ENCODE assay signal across 30 cellular contexts in genomic region chr13:45542391-45542790, GRCh38.
"Had no signal": no experiment of that assay in that cellular context is flagged by ENCODE, and none has a peak within 500 bp of the region (broad histone marks: within the 10 kb centered on the region; RNA-seq: fewer than 3 reads in every experiment).

No MANE protein-coding gene starts in this region.

- H3K4me1 Mint-ChIP-seq: central memory CD8-positive, alpha-beta T cell had no signal

- H3K36me3 Mint-ChIP-seq: activated naive CD8-positive, alpha-beta T cell had no signal

- H3K9me3 Mint-ChIP-seq: activated B cell treated with CpG ODN at 0.5 μM for 24 hours; activated CD4-positive, alpha-beta memory T cell treated with anti-CD3 and anti-CD28 coated beads, Interleukin-2, amount 10 ng/mL, durations not matched to agents 7 days and 5 days; activated T-cell treated with anti-CD3 and anti-CD28 coated beads, Interleukin-2, amount 50 U/mL, for 4 hours; activated T-helper 17 cell treated with anti-CD3 and anti-CD28 coated beads, Interleukin-2, amount 50 U/mL, for 72 hours; central memory CD8-positive, alpha-beta T cell; effector memory CD8-positive, alpha-beta T cell; T-helper 2 cell treated with Interferon-gamma antibody and Interleukin-4, amounts not matched to agents 5 μg/mL and 100 μg/mL, for 36 hours had no signal

- H3K27me3 Mint-ChIP-seq: activated B cell treated with CpG ODN at 0.5 μM for 24 hours; activated CD4-positive, alpha-beta memory T cell treated with anti-CD3 and anti-CD28 coated beads, Interleukin-2, amount 10 ng/mL, durations not matched to agents 7 days and 5 days; activated naive CD8-positive, alpha-beta T cell; activated T-helper 17 cell treated with anti-CD3 and anti-CD28 coated beads, Interleukin-2, amount 50 U/mL, for 72 hours; central memory CD8-positive, alpha-beta T cell; effector memory CD8-positive, alpha-beta T cell had no signal

- H3K36me3 ChIP-seq: brain microvascular endothelial cell, esophagus squamous epithelium, gastroesophageal sphincter, WERI-Rb-1 had no signal

- ATAC-seq: activated CD4-positive, CD25-positive, alpha-beta regulatory T cell treated with anti-CD3 and anti-CD28 coated beads, Interleukin-2, amount 50 U/mL, for 24 hours; activated T-cell treated with anti-CD3 and anti-CD28 coated beads, Interleukin-2, amount 50 U/mL, for 4 hours; activated T-helper 17 cell treated with anti-CD3 and anti-CD28 coated beads, Interleukin-2, amount 50 U/mL, for 72 hours; effector memory CD8-positive, alpha-beta T cell; gastroesophageal sphincter; T-helper 17 cell had no signal

- H3K4me3 Mint-ChIP-seq: activated B cell treated with CpG ODN at 0.5 μM for 24 hours; activated CD4-positive, alpha-beta memory T cell treated with anti-CD3 and anti-CD28 coated beads, Interleukin-2, amount 10 ng/mL, durations not matched to agents 7 days and 5 days; activated naive CD8-positive, alpha-beta T cell; activated T-cell treated with anti-CD3 and anti-CD28 coated beads, Interleukin-2, amount 50 U/mL, for 4 hours; activated T-helper 17 cell treated with anti-CD3 and anti-CD28 coated beads, Interleukin-2, amount 50 U/mL, for 72 hours; central memory CD8-positive, alpha-beta T cell; effector memory CD8-positive, alpha-beta T cell; T-helper 17 cell; T-helper 2 cell treated with Interferon-gamma antibody and Interleukin-4, amounts not matched to agents 5 μg/mL and 100 μg/mL, for 36 hours had no signal

- DNase-seq: activated B cell treated with CpG ODN at 0.5 μM for 24 hours; activated CD4-positive, alpha-beta memory T cell treated with anti-CD3 and anti-CD28 coated beads, Interleukin-2, amount 10 ng/mL, durations not matched to agents 7 days and 5 days; activated CD4-positive, alpha-beta T cell treated with anti-CD3 and anti-CD28 coated beads for 48 hours; activated CD8-positive, alpha-beta memory T cell treated with anti-CD3 and anti-CD28 coated beads for 24 hours; activated effector memory CD4-positive, alpha-beta T cell treated with Interleukin-2 at 50 U/mL for 16 hours; activated gamma-delta T cell treated with Interleukin-2 at 50 U/mL for 16 hours; activated naive CD4-positive, alpha-beta T cell treated with anti-CD3 and anti-CD28 coated beads, Interleukin-2, amount 50 U/mL, for 16 hours; activated naive CD4-positive, alpha-beta T cell treated with Interleukin-2 at 50 U/mL for 16 hours; activated T-cell treated with anti-CD3 and anti-CD28 coated beads, Interleukin-2, amount 50 U/mL, for 4 hours; amniotic stem cell; anterior cingulate cortex; brain microvascular endothelial cell; cortex of kidney; dermis blood vessel endothelial cell; effector CD4-positive, alpha-beta T cell; effector memory CD8-positive, alpha-beta T cell; erythroblast; esophagus squamous epithelium; foreskin melanocyte; head of caudate nucleus; T-helper 1 cell; T-helper 17 cell; T1000; WERI-Rb-1 had no signal

- H3K4me1 ChIP-seq: esophagus squamous epithelium, gastroesophageal sphincter had no signal

- H3K9me3 ChIP-seq: esophagus squamous epithelium, gastroesophageal sphincter had no signal

- H3K27ac ChIP-seq: brain microvascular endothelial cell, esophagus squamous epithelium, gastroesophageal sphincter, WERI-Rb-1 had no signal

- H3K4me3 ChIP-seq: esophagus squamous epithelium, gastroesophageal sphincter had no signal

- H3K27me3 ChIP-seq: brain microvascular endothelial cell, esophagus squamous epithelium had no signal

- H3K27ac Mint-ChIP-seq: activated B cell treated with CpG ODN at 0.5 μM for 24 hours; activated CD4-positive, alpha-beta memory T cell treated with anti-CD3 and anti-CD28 coated beads, Interleukin-2, amount 10 ng/mL, durations not matched to agents 7 days and 5 days; activated naive CD8-positive, alpha-beta T cell; effector memory CD8-positive, alpha-beta T cell; T-helper 17 cell; T-helper 2 cell treated with Interferon-gamma antibody and Interleukin-4, amounts not matched to agents 5 μg/mL and 100 μg/mL, for 36 hours had no signal
